Comparison of ENCODE assay signal across 1 cellular context in the genomic region with DNA sequence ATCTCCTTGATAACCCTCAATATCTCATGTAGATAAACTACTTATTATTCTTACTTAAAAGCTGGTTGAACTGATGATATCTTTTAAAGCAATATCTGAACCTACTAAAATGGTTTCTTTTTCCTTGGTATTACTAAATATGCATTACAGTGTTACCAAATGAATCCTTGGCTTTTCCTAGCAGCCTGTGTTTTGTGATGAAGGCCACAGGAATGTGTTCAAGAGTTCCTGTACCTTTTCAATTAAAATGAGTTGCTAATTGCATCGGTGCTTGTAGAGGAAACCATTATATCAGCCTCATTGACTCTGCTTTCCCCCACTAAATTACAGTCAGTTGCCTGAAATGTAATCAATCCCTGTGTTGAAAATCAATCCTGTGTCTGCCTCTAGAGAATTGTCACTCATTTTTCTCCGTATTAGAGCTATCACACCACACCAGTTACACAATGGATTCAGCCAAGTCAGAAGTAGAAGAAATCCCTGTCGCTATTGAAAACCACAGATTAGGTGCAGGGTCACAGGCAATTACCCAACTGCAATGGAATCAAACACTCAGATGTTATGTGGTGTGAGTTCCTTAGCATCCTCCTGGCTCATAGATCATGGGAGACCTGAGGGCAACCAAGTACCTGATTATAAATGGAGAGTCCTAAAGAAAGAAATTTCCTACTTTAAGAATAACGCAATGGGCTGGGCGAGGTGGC.
TF ChIP-seq lines count a peak whose summit lies in the region.

No MANE protein-coding gene starts in this region.

TF ChIP-seq in H1, 55 proteins besides CTCF, POLR2A, EP300 and RAD21:
- no peak for TF ChIP-seq KDM5A (IDR thresholded peaks at IDR 0.05; ENCODE audit: low read length)
- TF ChIP-seq BACH1 (IDR thresholded peaks at IDR 0.05; ENCODE audit: low read length) = no peak
- no peak for TF ChIP-seq NRF1 (IDR thresholded peaks at IDR 0.05; ENCODE audit: low read depth, low read length)
- no peak for TF ChIP-seq TBP (IDR thresholded peaks at IDR 0.05; ENCODE audit: low read depth, low read length)
- no peak for TF ChIP-seq KDM4A (IDR thresholded peaks at IDR 0.05; ENCODE audit: low read depth, low read length, severe bottlenecking)
- TF ChIP-seq TAF1 (IDR thresholded peaks at IDR 0.05; ENCODE audit: low read depth, low read length) = no peak
- no peak for TF ChIP-seq GABPA (IDR thresholded peaks at IDR 0.05; ENCODE audit: borderline replicate concordance, insufficient read depth, low read length)
- no peak for TF ChIP-seq NANOG (IDR thresholded peaks at IDR 0.05; ENCODE audit: insufficient read depth, low read depth, low read length, poor library complexity, severe bottlenecking)
- TF ChIP-seq HDAC6 (IDR thresholded peaks at IDR 0.05; ENCODE audit: low read depth, low read length) = no peak
- TF ChIP-seq POU5F1 (IDR thresholded peaks at IDR 0.05; ENCODE audit: low read depth, low read length) = no peak
- no peak for TF ChIP-seq RFX5 (IDR thresholded peaks at IDR 0.05; ENCODE audit: borderline replicate concordance, low read depth, low read length)
- TF ChIP-seq, protein P1, sequence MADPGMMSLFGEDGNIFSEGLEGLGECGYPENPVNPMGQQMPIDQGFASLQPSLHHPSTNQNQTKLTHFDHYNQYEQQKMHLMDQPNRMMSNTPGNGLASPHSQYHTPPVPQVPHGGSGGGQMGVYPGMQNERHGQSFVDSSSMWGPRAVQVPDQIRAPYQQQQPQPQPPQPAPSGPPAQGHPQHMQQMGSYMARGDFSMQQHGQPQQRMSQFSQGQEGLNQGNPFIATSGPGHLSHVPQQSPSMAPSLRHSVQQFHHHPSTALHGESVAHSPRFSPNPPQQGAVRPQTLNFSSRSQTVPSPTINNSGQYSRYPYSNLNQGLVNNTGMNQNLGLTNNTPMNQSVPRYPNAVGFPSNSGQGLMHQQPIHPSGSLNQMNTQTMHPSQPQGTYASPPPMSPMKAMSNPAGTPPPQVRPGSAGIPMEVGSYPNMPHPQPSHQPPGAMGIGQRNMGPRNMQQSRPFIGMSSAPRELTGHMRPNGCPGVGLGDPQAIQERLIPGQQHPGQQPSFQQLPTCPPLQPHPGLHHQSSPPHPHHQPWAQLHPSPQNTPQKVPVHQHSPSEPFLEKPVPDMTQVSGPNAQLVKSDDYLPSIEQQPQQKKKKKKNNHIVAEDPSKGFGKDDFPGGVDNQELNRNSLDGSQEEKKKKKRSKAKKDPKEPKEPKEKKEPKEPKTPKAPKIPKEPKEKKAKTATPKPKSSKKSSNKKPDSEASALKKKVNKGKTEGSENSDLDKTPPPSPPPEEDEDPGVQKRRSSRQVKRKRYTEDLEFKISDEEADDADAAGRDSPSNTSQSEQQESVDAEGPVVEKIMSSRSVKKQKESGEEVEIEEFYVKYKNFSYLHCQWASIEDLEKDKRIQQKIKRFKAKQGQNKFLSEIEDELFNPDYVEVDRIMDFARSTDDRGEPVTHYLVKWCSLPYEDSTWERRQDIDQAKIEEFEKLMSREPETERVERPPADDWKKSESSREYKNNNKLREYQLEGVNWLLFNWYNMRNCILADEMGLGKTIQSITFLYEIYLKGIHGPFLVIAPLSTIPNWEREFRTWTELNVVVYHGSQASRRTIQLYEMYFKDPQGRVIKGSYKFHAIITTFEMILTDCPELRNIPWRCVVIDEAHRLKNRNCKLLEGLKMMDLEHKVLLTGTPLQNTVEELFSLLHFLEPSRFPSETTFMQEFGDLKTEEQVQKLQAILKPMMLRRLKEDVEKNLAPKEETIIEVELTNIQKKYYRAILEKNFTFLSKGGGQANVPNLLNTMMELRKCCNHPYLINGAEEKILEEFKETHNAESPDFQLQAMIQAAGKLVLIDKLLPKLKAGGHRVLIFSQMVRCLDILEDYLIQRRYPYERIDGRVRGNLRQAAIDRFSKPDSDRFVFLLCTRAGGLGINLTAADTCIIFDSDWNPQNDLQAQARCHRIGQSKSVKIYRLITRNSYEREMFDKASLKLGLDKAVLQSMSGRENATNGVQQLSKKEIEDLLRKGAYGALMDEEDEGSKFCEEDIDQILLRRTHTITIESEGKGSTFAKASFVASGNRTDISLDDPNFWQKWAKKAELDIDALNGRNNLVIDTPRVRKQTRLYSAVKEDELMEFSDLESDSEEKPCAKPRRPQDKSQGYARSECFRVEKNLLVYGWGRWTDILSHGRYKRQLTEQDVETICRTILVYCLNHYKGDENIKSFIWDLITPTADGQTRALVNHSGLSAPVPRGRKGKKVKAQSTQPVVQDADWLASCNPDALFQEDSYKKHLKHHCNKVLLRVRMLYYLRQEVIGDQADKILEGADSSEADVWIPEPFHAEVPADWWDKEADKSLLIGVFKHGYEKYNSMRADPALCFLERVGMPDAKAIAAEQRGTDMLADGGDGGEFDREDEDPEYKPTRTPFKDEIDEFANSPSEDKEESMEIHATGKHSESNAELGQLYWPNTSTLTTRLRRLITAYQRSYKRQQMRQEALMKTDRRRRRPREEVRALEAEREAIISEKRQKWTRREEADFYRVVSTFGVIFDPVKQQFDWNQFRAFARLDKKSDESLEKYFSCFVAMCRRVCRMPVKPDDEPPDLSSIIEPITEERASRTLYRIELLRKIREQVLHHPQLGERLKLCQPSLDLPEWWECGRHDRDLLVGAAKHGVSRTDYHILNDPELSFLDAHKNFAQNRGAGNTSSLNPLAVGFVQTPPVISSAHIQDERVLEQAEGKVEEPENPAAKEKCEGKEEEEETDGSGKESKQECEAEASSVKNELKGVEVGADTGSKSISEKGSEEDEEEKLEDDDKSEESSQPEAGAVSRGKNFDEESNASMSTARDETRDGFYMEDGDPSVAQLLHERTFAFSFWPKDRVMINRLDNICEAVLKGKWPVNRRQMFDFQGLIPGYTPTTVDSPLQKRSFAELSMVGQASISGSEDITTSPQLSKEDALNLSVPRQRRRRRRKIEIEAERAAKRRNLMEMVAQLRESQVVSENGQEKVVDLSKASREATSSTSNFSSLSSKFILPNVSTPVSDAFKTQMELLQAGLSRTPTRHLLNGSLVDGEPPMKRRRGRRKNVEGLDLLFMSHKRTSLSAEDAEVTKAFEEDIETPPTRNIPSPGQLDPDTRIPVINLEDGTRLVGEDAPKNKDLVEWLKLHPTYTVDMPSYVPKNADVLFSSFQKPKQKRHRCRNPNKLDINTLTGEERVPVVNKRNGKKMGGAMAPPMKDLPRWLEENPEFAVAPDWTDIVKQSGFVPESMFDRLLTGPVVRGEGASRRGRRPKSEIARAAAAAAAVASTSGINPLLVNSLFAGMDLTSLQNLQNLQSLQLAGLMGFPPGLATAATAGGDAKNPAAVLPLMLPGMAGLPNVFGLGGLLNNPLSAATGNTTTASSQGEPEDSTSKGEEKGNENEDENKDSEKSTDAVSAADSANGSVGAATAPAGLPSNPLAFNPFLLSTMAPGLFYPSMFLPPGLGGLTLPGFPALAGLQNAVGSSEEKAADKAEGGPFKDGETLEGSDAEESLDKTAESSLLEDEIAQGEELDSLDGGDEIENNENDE (IDR thresholded peaks at IDR 0.05; ENCODE audit: insufficient replicate concordance, low read length) = no peak
- TF ChIP-seq HDAC2 (IDR thresholded peaks at IDR 0.05; ENCODE audit: borderline replicate concordance in 1 of 2, low read depth in 2 of 2, low read length in 2 of 2) = no peak
- TF ChIP-seq SP2 (IDR thresholded peaks at IDR 0.05; ENCODE audit: low read length) = no peak
- no peak for TF ChIP-seq CBX8 (IDR thresholded peaks at IDR 0.05; ENCODE audit: borderline replicate concordance, low read depth, low read length)
- TF ChIP-seq YY1 (IDR thresholded peaks at IDR 0.05; ENCODE audit: low read depth, low read length) = no peak
- TF ChIP-seq RXRA (IDR thresholded peaks at IDR 0.05; ENCODE audit: insufficient read depth, low read depth, low read length) = no peak
- no peak for TF ChIP-seq SIX5 (IDR thresholded peaks at IDR 0.05; ENCODE audit: low read depth, low read length)
